ENCODE assay signal across 31 cellular contexts in the genomic region with DNA sequence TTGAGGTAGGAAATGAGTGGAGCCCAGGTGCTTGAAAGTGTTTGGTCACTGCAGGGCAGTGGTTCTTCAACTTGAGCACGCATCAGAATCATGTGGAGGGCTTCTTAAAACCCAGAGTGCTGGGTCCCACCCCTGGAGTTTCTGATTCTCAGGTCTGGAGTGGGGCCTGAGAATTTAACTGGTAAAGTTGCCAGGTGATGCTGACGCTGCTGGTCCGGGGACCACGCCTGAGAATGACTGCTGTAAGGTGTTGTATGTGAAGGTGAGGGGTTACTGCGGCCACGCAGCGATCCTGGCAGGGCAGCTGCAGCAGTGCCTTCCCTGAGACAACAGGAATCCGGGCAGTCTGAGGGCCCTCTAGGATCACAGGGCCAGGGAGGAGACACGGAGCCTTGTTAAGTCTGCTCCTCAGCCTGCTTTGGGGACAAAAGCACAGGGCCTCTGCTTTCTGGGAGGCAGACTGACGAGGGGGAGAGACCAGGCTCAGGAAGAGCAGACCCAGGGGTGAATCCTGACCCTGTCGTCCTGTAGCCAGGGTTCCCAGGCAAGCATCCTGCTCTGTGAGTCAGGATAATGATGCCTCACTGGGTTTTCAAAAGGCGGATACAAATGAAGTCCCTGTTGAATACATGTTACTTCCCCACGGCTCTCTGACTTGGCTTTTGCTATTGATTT. TPM values are rescaled to one million over a fixed set of nuclear protein-coding genes. Genes with fewer than 3 reads are reported as not detected.
A peak's percentile ranks its signal among the peaks of the same experiment; 100 is the strongest.
DNase-seq lines count a peak whose midpoint lies in the region; ATAC-seq, FAIRE-seq and TF ChIP-seq lines count a peak whose summit lies in the region.
"Had no signal": no experiment of that assay in that cellular context is flagged by ENCODE, and none has a peak within 500 bp of the region (broad histone marks: within the 10 kb centered on the region; RNA-seq: fewer than 3 reads in every experiment).

No MANE protein-coding gene starts in this region.

- H3K9me3 ChIP-seq in H1 (ENCODE audit: insufficient read depth in 2 of 2, low read depth in 1 of 2, low read length in 1 of 2) = no peaks in the 10 kb centered on the region
- no peaks in the 10 kb centered on the region for H3K9me3 ChIP-seq in smooth muscle cell (replicated peaks; ENCODE audit: low read depth)
- H3K9me3 ChIP-seq in lower lobe of right lung = no peaks in the 10 kb centered on the region
- no peaks in the 10 kb centered on the region for H3K9me3 ChIP-seq in MG63
- H3K9me3 ChIP-seq: BE2C, SJCRH30 had no signal

- H3K27me3 ChIP-seq in H1 (replicated peaks in 1 of 4; ENCODE audit: control insufficient read depth in 3 of 4, extremely low read depth in 1 of 4, insufficient read depth in 3 of 4, low read length in 3 of 4) (no peaks in the 10 kb centered on the region), smooth muscle cell (ENCODE audit: low read depth) (no peaks in the 10 kb centered on the region), lower lobe of right lung (ENCODE audit: low read depth) (no peaks in the 10 kb centered on the region), MG63 (no peaks in the 10 kb centered on the region)
- H3K27me3 ChIP-seq: BE2C, SJCRH30 had no signal

- ATAC-seq in left ventricle myocardium superior = no peak
- no peak for ATAC-seq in lower lobe of right lung
- ATAC-seq in HG02885 (IDR thresholded peaks at IDR 0.05; ENCODE audit: poor library complexity, unreplicated experiment) = no peak
- ATAC-seq: Right ventricle myocardium inferior had no signal

- no peak overlapping the region for H4K91ac ChIP-seq in H1 (replicated peaks; ENCODE audit: insufficient read length, low read length)

- no peak overlapping the region for H3K23ac ChIP-seq in H1 (ENCODE audit: insufficient read length)

- H3K27ac ChIP-seq in H1 (ENCODE audit: low read depth, low read length) (no peak overlapping the region), smooth muscle cell (ENCODE audit: low read depth) (peak overlapping the region; percentile 18), lower lobe of right lung (no peak overlapping the region)
- H3K27ac ChIP-seq: PC-9, SJCRH30 had no signal

- H3K56ac ChIP-seq in H1 (replicated peaks; ENCODE audit: insufficient read length, low read depth, low read length) = no peak overlapping the region

- H3F3A ChIP-seq in smooth muscle cell (ENCODE audit: low read depth) = no peaks in the 10 kb centered on the region

- H3K4me3 Mint-ChIP-seq in nephron progenitor cell = no peak overlapping the region
- H3K4me3 Mint-ChIP-seq: CD14-positive monocyte; CD8-positive, alpha-beta memory T cell; H9; HFFc6 had no signal

- peak; percentile 63 for DNase-seq in cardiac septum (ENCODE audit: low spot score)
- no peak for DNase-seq in left ventricle myocardium superior
- no peak for DNase-seq in H1 (ENCODE audit: low read depth in 1 of 2, low spot score in 2 of 2)
- DNase-seq in nephron progenitor cell = no peak
- no peak for DNase-seq in smooth muscle cell (lab: John Stamatoyannopoulos, UW; ENCODE audit: unreplicated experiment)
- DNase-seq in lower lobe of right lung = no peak
- no peak for DNase-seq in MG63
- DNase-seq: 8988T; ACHN; BE2C; Calu3; CD8-positive, alpha-beta memory T cell; DMS79 treated with DMSO at 0.1 percent for 48 hours; GF-D8; H9; HFFc6; IMR-90; KG1; MM.1S; NCI-H1417; NCI-H1694; NCI-H2029 treated with DMSO at 0.1 percent for 48 hours; NCI-H526 treated with DMSO at 0.1 percent for 48 hours; PC-9; SJCRH30 had no signal

- FAIRE-seq in H1 (lab: Jason Lieb, UNC) = no peak
- FAIRE-seq: GM12891 had no signal

- no peak overlapping the region for H2BK12ac ChIP-seq in H1 (ENCODE audit: low read depth, low read length)

- H4K20me1 ChIP-seq in H1 (replicated peaks in 1 of 2; ENCODE audit: control insufficient read depth in 1 of 2, insufficient read depth in 2 of 2, low read length in 2 of 2) = no peaks in the 10 kb centered on the region
- H4K20me1 ChIP-seq in smooth muscle cell (ENCODE audit: low read depth) = no peaks in the 10 kb centered on the region

- no peak overlapping the region for H3K14ac ChIP-seq in H1 (ENCODE audit: insufficient read length)

- H3K79me1 ChIP-seq in H1 (ENCODE audit: low read depth, low read length) = no peaks in the 10 kb centered on the region

- 82% methylated on average over 13 of the region's 13 CpGs; no CpG with 5 or more reads in 1 of the 2 experiments for WGBS in H1 (ENCODE audit: extremely low coverage in 1 of 2, insufficient coverage in 1 of 2, insufficient read length in 1 of 2, insufficient replicate concordance in 2 of 2, low coverage in 1 of 2, low lambda C conversion rate in 2 of 2, missing lambda C conversion rate in 1 of 2), 2 experiments
- 82% methylated on average over 13 of the region's 13 CpGs for WGBS in smooth muscle cell (ENCODE audit: low lambda C conversion rate)

- TF ChIP-seq CTCF in H1 (IDR thresholded peaks at IDR 0.05; ENCODE audit: control extremely low read depth in 1 of 3, insufficient read depth in 1 of 3, low read depth in 1 of 3, low read length in 3 of 3) (no peak), nephron progenitor cell (IDR thresholded peaks at IDR 0.05) (no peak), smooth muscle cell (IDR thresholded peaks at IDR 0.05; ENCODE audit: borderline replicate concordance, insufficient read depth, poor library complexity, severe bottlenecking) (no peak), lower lobe of right lung (IDR thresholded peaks at IDR 0.05) (no peak)

- H3K79me2 ChIP-seq in H1 (ENCODE audit: control insufficient read depth in 1 of 2, insufficient read depth in 2 of 2, low read length in 2 of 2) (no peaks in the 10 kb centered on the region), smooth muscle cell (ENCODE audit: low read depth) (no peaks in the 10 kb centered on the region)

- H3K4me1 ChIP-seq in H1 (replicated peaks in 1 of 4; ENCODE audit: control insufficient read depth in 3 of 4, insufficient read depth in 4 of 4, low read length in 3 of 4) (no peaks in the 10 kb centered on the region), smooth muscle cell (ENCODE audit: low read depth) (no peaks in the 10 kb centered on the region), lower lobe of right lung (peaks cover 15% of the 10 kb centered on the region)
- H3K4me1 ChIP-seq: BE2C, SJCRH30 had no signal

- H4K5ac ChIP-seq in H1 (ENCODE audit: insufficient read length, low read depth, low read length) = no peak overlapping the region

- H3K27me3 Mint-ChIP-seq in nephron progenitor cell (ENCODE audit: low read depth, poor library complexity) = peaks cover 5% of the 10 kb centered on the region

- POLR2A ChIA-PET in H1 (lab: Charles Lee; ENCODE audit: partially characterized antibody) = no interaction called here

- intact Hi-C loops in cardiac septum (cut with DNase I) = no loop called here
- intact Hi-C loops in left ventricle myocardium superior (cut with micrococcal nuclease) = no loop called here
- intact Hi-C loops in lower lobe of right lung (cut with DNase I) = no loop called here

- H3K9ac ChIP-seq in H1 (replicated peaks in 1 of 4; ENCODE audit: extremely low read depth in 1 of 4, low read depth in 3 of 4, low read length in 3 of 4) = no peak overlapping the region
- H3K9ac ChIP-seq in smooth muscle cell (ENCODE audit: low read depth) = no peak overlapping the region

- no peak overlapping the region for H3K4ac ChIP-seq in H1 (replicated peaks; ENCODE audit: insufficient read length, low read depth, low read length)

- no peak overlapping the region for H2BK15ac ChIP-seq in H1 (ENCODE audit: low read length)

- no peak for TF ChIP-seq POLR2A in H1 (IDR thresholded peaks at IDR 0.05; ENCODE audit: control extremely low read depth in 1 of 2, low read depth in 2 of 2, low read length in 2 of 2)

- H3K4me3 ChIP-seq in H1 (ENCODE audit: extremely low read depth in 1 of 4, insufficient read depth in 2 of 4, low read depth in 3 of 4, low read length in 4 of 4) (no peak overlapping the region), smooth muscle cell (no peak overlapping the region), lower lobe of right lung (no peak overlapping the region), MG63 (no peak overlapping the region)
- H3K4me3 ChIP-seq: PC-9, SJCRH30 had no signal

- no peak overlapping the region for H3K18ac ChIP-seq in H1 (ENCODE audit: extremely low read depth, low read length)

- no peak overlapping the region for H2AK5ac ChIP-seq in H1 (ENCODE audit: low read depth, low read length)

- H2AFZ ChIP-seq in H1 (ENCODE audit: low read length) = no peak overlapping the region
- no peak overlapping the region for H2AFZ ChIP-seq in smooth muscle cell (ENCODE audit: low read depth)
- H2AFZ ChIP-seq: PC-9 had no signal

- H3K27ac Mint-ChIP-seq in nephron progenitor cell = peak overlapping the region; percentile 39
- H3K27ac Mint-ChIP-seq: CD14-positive monocyte; CD8-positive, alpha-beta memory T cell; H9; HFFc6 had no signal

- no peak overlapping the region for H2BK5ac ChIP-seq in H1 (ENCODE audit: low read depth, low read length)

- H2BK120ac ChIP-seq in H1 (replicated peaks; ENCODE audit: low read depth, low read length) = no peak overlapping the region

- CTCF ChIA-PET in H1 (lab: Charles Lee; ENCODE audit: partially characterized antibody) = no interaction called here

- H3K23me2 ChIP-seq in H1 (ENCODE audit: low read depth, low read length) = no peaks in the 10 kb centered on the region

- no peaks in the 10 kb centered on the region for H3K9me3 Mint-ChIP-seq in nephron progenitor cell
- H3K9me3 Mint-ChIP-seq: CD14-positive monocyte; CD8-positive, alpha-beta memory T cell; H9; HFFc6 had no signal

- H3K36me3 ChIP-seq in H1 (ENCODE audit: control insufficient read depth in 2 of 4, insufficient read depth in 4 of 4, low read length in 3 of 4) (no peaks in the 10 kb centered on the region), smooth muscle cell (ENCODE audit: low read depth) (no peaks in the 10 kb centered on the region), lower lobe of right lung (no peaks in the 10 kb centered on the region), MG63 (no peaks in the 10 kb centered on the region)
- H3K36me3 ChIP-seq: BE2C, SJCRH30 had no signal

- TF ChIP-seq EP300 in H1 (IDR thresholded peaks at IDR 0.05; ENCODE audit: borderline replicate concordance in 1 of 2, low read depth in 2 of 2, low read length in 2 of 2) = no peak

- peaks cover 11% of the 10 kb centered on the region for H3K4me1 Mint-ChIP-seq in nephron progenitor cell
- H3K4me1 Mint-ChIP-seq: CD8-positive, alpha-beta memory T cell had no signal

- H4K8ac ChIP-seq in H1 (ENCODE audit: extremely low read depth, insufficient read depth, low read length) = peak overlapping the region; percentile 83; the same call in 1 of the 2 replicates

- no peak overlapping the region for H2BK20ac ChIP-seq in H1 (ENCODE audit: low read length)

- no peak for TF ChIP-seq RAD21 in H1 (IDR thresholded peaks at IDR 0.05 in 1 of 2, conservative IDR thresholded peaks at IDR 0.05 in 1 of 2; ENCODE audit: low read depth in 2 of 2, low read length in 2 of 2)

- H3K36me3 Mint-ChIP-seq in nephron progenitor cell (ENCODE audit: low read depth) = no peaks in the 10 kb centered on the region
- H3K36me3 Mint-ChIP-seq: CD14-positive monocyte had no signal

- H3K4me2 ChIP-seq in H1 (ENCODE audit: insufficient read depth in 1 of 2, low read depth in 2 of 2, low read length in 2 of 2) = no peak overlapping the region
- no peak overlapping the region for H3K4me2 ChIP-seq in smooth muscle cell
- H3K4me2 ChIP-seq: PC-9 had no signal

RNA-seq across cellular contexts. Expression of a gene that starts 16.2 kb away (rescaled TPM):
- total RNA-seq in cardiac septum = not detected
- not detected for total RNA-seq in left ventricle myocardium superior
- not detected in 2 replicates for total RNA-seq in H1 (2021; fragmentation: NEBNext Ultra II Directional; extraction: Animal tissue kit (Norgen Biotek cat#: 25700))
- polyA plus RNA-seq in H1 (2011; rRNA removed) = not detected in 2 replicates
- not detected for polyA plus RNA-seq in H1 (2011; cell fraction: cytosol; rRNA removed)
- not detected for polyA plus RNA-seq in H1 (2011; cell fraction: nucleus; rRNA removed)
- not detected in 4 replicates for polyA plus RNA-seq in H1 (2012, experiment 1 of 2)
- not detected for polyA plus RNA-seq in H1 (2012, experiment 2 of 2)
- polyA plus RNA-seq in H1 (2013, experiment 1 of 2) = not detected
- polyA plus RNA-seq in H1 (2013, experiment 2 of 2) = not detected
- polyA minus RNA-seq in H1 (2011; rRNA and poly(A)+ RNA removed) = not detected in 2 replicates
- polyA minus RNA-seq in H1 (2011; cell fraction: cytosol; rRNA and poly(A)+ RNA removed) = not detected
- not detected for polyA minus RNA-seq in H1 (2011; cell fraction: nucleus; rRNA and poly(A)+ RNA removed)
- total RNA-seq in smooth muscle cell = not detected in 2 replicates
- 0.15 TPM in 1 of 2 replicates, not detected in the other for polyA plus RNA-seq in smooth muscle cell
- not detected for total RNA-seq in lower lobe of right lung
- total RNA-seq in MG63 (2014; rRNA removed; shearing (Covaris generic); ENCODE audit: low replicate concordance) = not detected in 2 replicates
- total RNA-seq: Calu3, H9, HFFc6, IMR-90, NCI-H460, PC-9, Right ventricle myocardium inferior, RPMI7951, SJCRH30 had no signal
- polyA plus RNA-seq: CD14-positive monocyte; CD8-positive, alpha-beta memory T cell; IMR-90 had no signal

RNA-seq across cellular contexts. Expression of a gene that starts 30.0 kb away (rescaled TPM):
- total RNA-seq in cardiac septum (not detected), left ventricle myocardium superior (not detected), smooth muscle cell (not detected in 2 replicates), lower lobe of right lung (not detected)
- total RNA-seq in H1 (2021; fragmentation: NEBNext Ultra II Directional; extraction: Animal tissue kit (Norgen Biotek cat#: 25700)) = not detected in 2 replicates
- polyA plus RNA-seq in H1 (2011; rRNA removed) (not detected in 2 replicates), smooth muscle cell (not detected in 2 replicates)
- polyA plus RNA-seq in H1 (2011; cell fraction: cytosol; rRNA removed) = not detected
- not detected for polyA plus RNA-seq in H1 (2011; cell fraction: nucleus; rRNA removed)
- polyA plus RNA-seq in H1 (2012, experiment 1 of 2) = not detected in 4 replicates
- not detected for polyA plus RNA-seq in H1 (2012, experiment 2 of 2)
- polyA plus RNA-seq in H1 (2013, experiment 1 of 2) = not detected
- not detected for polyA plus RNA-seq in H1 (2013, experiment 2 of 2)
- not detected in 2 replicates for polyA minus RNA-seq in H1 (2011; rRNA and poly(A)+ RNA removed)
- not detected for polyA minus RNA-seq in H1 (2011; cell fraction: cytosol; rRNA and poly(A)+ RNA removed)
- polyA minus RNA-seq in H1 (2011; cell fraction: nucleus; rRNA and poly(A)+ RNA removed) = not detected
- not detected in 2 replicates for total RNA-seq in MG63 (2014; rRNA removed; shearing (Covaris generic); ENCODE audit: low replicate concordance)
- total RNA-seq: Calu3; CD8-positive, alpha-beta memory T cell; H9; HFFc6; IMR-90; NCI-H460; PC-9; Right ventricle myocardium inferior; RPMI7951; SJCRH30 had no signal
- polyA plus RNA-seq: CD14-positive monocyte; CD8-positive, alpha-beta memory T cell; IMR-90 had no signal
